Comparison of ENCODE assay signal across 37 cellular contexts in genomic region chr11:78912778-78913177, GRCh38.
"Had no signal": no experiment of that assay in that cellular context is flagged by ENCODE, and none has a peak within 500 bp of the region (broad histone marks: within the 10 kb centered on the region; RNA-seq: fewer than 3 reads in every experiment).

No MANE protein-coding gene starts in this region.

- DNase-seq: activated B cell treated with CpG ODN at 0.5 μM for 24 hours; activated CD4-positive, alpha-beta memory T cell treated with anti-CD3 and anti-CD28 coated beads for 36 hours; activated CD4-positive, alpha-beta T cell treated with anti-CD3 and anti-CD28 coated beads for 4 hours; activated CD4-positive, alpha-beta T cell treated with anti-CD3 and anti-CD28 coated beads, Interleukin-2, amount 10 ng/mL, durations not matched to agents 24 days and 14 days; activated CD4-positive, alpha-beta T cell treated with anti-CD3 and anti-CD28 coated beads, Interleukin-2, amount 50 U/mL, for 1 hour; activated CD4-positive, alpha-beta T cell treated with anti-CD3 and anti-CD28 coated beads, Interleukin-2, amount 50 U/mL, for 4 hours; activated CD4-positive, CD25-positive, alpha-beta regulatory T cell treated with anti-CD3 and anti-CD28 coated beads, Interleukin-2, amount 50 U/mL, for 72 hours; activated CD8-positive, alpha-beta memory T cell treated with anti-CD3 and anti-CD28 coated beads, Interleukin-2, amount 50 U/mL, for 4 hours; activated CD8-positive, alpha-beta T cell treated with anti-CD3 and anti-CD28 coated beads for 36 hours; activated effector memory CD4-positive, alpha-beta T cell treated with anti-CD3 and anti-CD28 coated beads, Interleukin-2, amount 50 U/mL, for 16 hours; activated gamma-delta T cell treated with Interleukin-2 at 50 U/mL for 16 hours; activated naive CD4-positive, alpha-beta T cell; activated naive CD4-positive, alpha-beta T cell treated with anti-CD3 and anti-CD28 coated beads for 36 hours; activated naive CD4-positive, alpha-beta T cell treated with anti-CD3 and anti-CD28 coated beads, Interleukin-2, amount 50 U/mL, for 16 hours; activated naive CD8-positive, alpha-beta T cell treated with anti-CD3 and anti-CD28 coated beads for 36 hours; activated T-cell treated with anti-CD3 and anti-CD28 coated beads for 4 hours; activated T-cell treated with anti-CD3 and anti-CD28 coated beads, Interleukin-2, amount 50 U/mL, for 1 hour; activated T-cell treated with anti-CD3 and anti-CD28 coated beads, Interleukin-2, amount 50 U/mL, for 4 hours; activated T-cell treated with anti-CD3 and anti-CD28 coated beads, Interleukin-2, amount 50 U/mL, for 72 hours; adrenal gland; amniotic stem cell; aorta; body of pancreas; brain microvascular endothelial cell; central memory CD4-positive, alpha-beta T cell; T-helper 1 cell; T-helper 2 cell; T-helper 9 cell had no signal

- ATAC-seq: activated CD8-positive, alpha-beta T cell treated with anti-CD3 and anti-CD28 coated beads for 36 hours; activated naive CD4-positive, alpha-beta T cell treated with anti-CD3 and anti-CD28 coated beads, Interleukin-2, amount 50 U/mL, for 72 hours; activated T-cell treated with anti-CD3 and anti-CD28 coated beads, Interleukin-2, amount 50 U/mL, for 4 hours; activated T-cell treated with anti-CD3 and anti-CD28 coated beads, Interleukin-2, amount 50 U/mL, for 72 hours; activated T-helper 17 cell treated with anti-CD3 and anti-CD28 coated beads, Interleukin-2, amount 50 U/mL, for 72 hours; body of pancreas had no signal

- H3K4me3 ChIP-seq: adrenal gland, body of pancreas, breast epithelium had no signal

- H3K36me3 Mint-ChIP-seq: activated CD4-positive, alpha-beta memory T cell treated with anti-CD3 and anti-CD28 coated beads for 36 hours; activated naive CD4-positive, alpha-beta T cell treated with anti-CD3 and anti-CD28 coated beads, Interleukin-2, amount 50 U/mL, for 72 hours; activated naive CD8-positive, alpha-beta T cell treated with anti-CD3 and anti-CD28 coated beads for 36 hours had no signal

- H3K4me1 ChIP-seq: adrenal gland, breast epithelium had no signal

- FAIRE-seq: astrocyte, TTC549 had no signal

- H3K36me3 ChIP-seq: adrenal gland, brain microvascular endothelial cell, breast epithelium had no signal

- H3K27ac ChIP-seq: adrenal gland, body of pancreas, brain microvascular endothelial cell, breast epithelium, VCaP had no signal

- H3K9me3 ChIP-seq: adrenal gland, body of pancreas, breast epithelium had no signal

- H3K27me3 Mint-ChIP-seq: activated CD4-positive, alpha-beta memory T cell treated with anti-CD3 and anti-CD28 coated beads for 36 hours; activated CD8-positive, alpha-beta T cell treated with anti-CD3 and anti-CD28 coated beads for 36 hours had no signal

- H3K4me1 Mint-ChIP-seq: activated B cell treated with CpG ODN at 0.5 μM for 24 hours; activated CD4-positive, alpha-beta T cell treated with anti-CD3 and anti-CD28 coated beads, Interleukin-2, amount 10 ng/mL, durations not matched to agents 24 days and 14 days; activated naive CD8-positive, alpha-beta T cell treated with anti-CD3 and anti-CD28 coated beads for 36 hours; activated T-helper 17 cell treated with anti-CD3 and anti-CD28 coated beads, Interleukin-2, amount 50 U/mL, for 72 hours had no signal

- H3K27ac Mint-ChIP-seq: activated B cell treated with CpG ODN at 0.5 μM for 24 hours; activated CD4-positive, alpha-beta memory T cell treated with anti-CD3 and anti-CD28 coated beads for 36 hours; activated CD4-positive, alpha-beta T cell treated with anti-CD3 and anti-CD28 coated beads, Interleukin-2, amount 10 ng/mL, durations not matched to agents 24 days and 14 days; activated CD8-positive, alpha-beta T cell treated with anti-CD3 and anti-CD28 coated beads for 36 hours; activated naive CD4-positive, alpha-beta T cell treated with anti-CD3 and anti-CD28 coated beads for 36 hours; activated naive CD4-positive, alpha-beta T cell treated with anti-CD3 and anti-CD28 coated beads, Interleukin-2, amount 50 U/mL, for 72 hours; activated naive CD8-positive, alpha-beta T cell treated with anti-CD3 and anti-CD28 coated beads for 36 hours; activated T-cell treated with anti-CD3 and anti-CD28 coated beads, Interleukin-2, amount 50 U/mL, for 72 hours; activated T-helper 1 cell treated with anti-CD3 and anti-CD28 coated beads, Interleukin-12 subunit alpha, Interleukin-12 subunit beta, Interleukin-2, Interleukin-4 antibody, amounts not matched to agents 30 ng/mL and 10 ng/mL and 1 ng/mL, durations not matched to agents 14 hours and 24 hours and 36 hours; activated T-helper 17 cell treated with anti-CD3 and anti-CD28 coated beads, Interleukin-2, amount 50 U/mL, for 72 hours; T-helper 1 cell treated with Interleukin-12 subunit alpha and Interleukin-12 subunit beta and Interleukin-4 antibody, amounts not matched to agents 30 μg/mL and 1 μg/mL, for 36 hours; T-helper 2 cell treated with Interferon-gamma antibody and Interleukin-4, amounts not matched to agents 5 μg/mL and 100 μg/mL, for 36 hours had no signal

- H3K9me3 Mint-ChIP-seq: activated B cell treated with CpG ODN at 0.5 μM for 24 hours; activated CD4-positive, alpha-beta memory T cell treated with anti-CD3 and anti-CD28 coated beads for 36 hours; activated CD4-positive, alpha-beta T cell treated with anti-CD3 and anti-CD28 coated beads, Interleukin-2, amount 10 ng/mL, durations not matched to agents 24 days and 14 days; activated naive CD4-positive, alpha-beta T cell treated with anti-CD3 and anti-CD28 coated beads for 36 hours; activated naive CD8-positive, alpha-beta T cell treated with anti-CD3 and anti-CD28 coated beads for 36 hours; activated T-cell treated with anti-CD3 and anti-CD28 coated beads, Interleukin-2, amount 50 U/mL, for 4 hours; activated T-cell treated with anti-CD3 and anti-CD28 coated beads, Interleukin-2, amount 50 U/mL, for 72 hours; activated T-helper 1 cell treated with anti-CD3 and anti-CD28 coated beads, Interleukin-12 subunit alpha, Interleukin-12 subunit beta, Interleukin-2, Interleukin-4 antibody, amounts not matched to agents 30 ng/mL and 10 ng/mL and 1 ng/mL, durations not matched to agents 14 hours and 24 hours and 36 hours; activated T-helper 17 cell treated with anti-CD3 and anti-CD28 coated beads, Interleukin-2, amount 50 U/mL, for 72 hours; T-helper 1 cell treated with Interleukin-12 subunit alpha and Interleukin-12 subunit beta and Interleukin-4 antibody, amounts not matched to agents 30 μg/mL and 1 μg/mL, for 36 hours; T-helper 2 cell treated with Interferon-gamma antibody and Interleukin-4, amounts not matched to agents 5 μg/mL and 100 μg/mL, for 36 hours had no signal

- H3K4me3 Mint-ChIP-seq: activated B cell treated with CpG ODN at 0.5 μM for 24 hours; activated CD4-positive, alpha-beta memory T cell treated with anti-CD3 and anti-CD28 coated beads for 36 hours; activated CD4-positive, alpha-beta T cell treated with anti-CD3 and anti-CD28 coated beads, Interleukin-2, amount 10 ng/mL, durations not matched to agents 24 days and 14 days; activated CD8-positive, alpha-beta T cell treated with anti-CD3 and anti-CD28 coated beads for 36 hours; activated naive CD4-positive, alpha-beta T cell treated with anti-CD3 and anti-CD28 coated beads for 36 hours; activated naive CD8-positive, alpha-beta T cell treated with anti-CD3 and anti-CD28 coated beads for 36 hours; activated T-cell treated with anti-CD3 and anti-CD28 coated beads, Interleukin-2, amount 50 U/mL, for 4 hours; activated T-cell treated with anti-CD3 and anti-CD28 coated beads, Interleukin-2, amount 50 U/mL, for 72 hours; activated T-helper 1 cell treated with anti-CD3 and anti-CD28 coated beads, Interleukin-12 subunit alpha, Interleukin-12 subunit beta, Interleukin-2, Interleukin-4 antibody, amounts not matched to agents 30 ng/mL and 10 ng/mL and 1 ng/mL, durations not matched to agents 14 hours and 24 hours and 36 hours; activated T-helper 17 cell treated with anti-CD3 and anti-CD28 coated beads, Interleukin-2, amount 50 U/mL, for 72 hours; T-helper 1 cell treated with Interleukin-12 subunit alpha and Interleukin-12 subunit beta and Interleukin-4 antibody, amounts not matched to agents 30 μg/mL and 1 μg/mL, for 36 hours; T-helper 2 cell treated with Interferon-gamma antibody and Interleukin-4, amounts not matched to agents 5 μg/mL and 100 μg/mL, for 36 hours had no signal

- H3K27me3 ChIP-seq: adrenal gland, body of pancreas, brain microvascular endothelial cell, breast epithelium had no signal
